ENCODE assay signal across 2 cellular contexts in the genomic region with DNA sequence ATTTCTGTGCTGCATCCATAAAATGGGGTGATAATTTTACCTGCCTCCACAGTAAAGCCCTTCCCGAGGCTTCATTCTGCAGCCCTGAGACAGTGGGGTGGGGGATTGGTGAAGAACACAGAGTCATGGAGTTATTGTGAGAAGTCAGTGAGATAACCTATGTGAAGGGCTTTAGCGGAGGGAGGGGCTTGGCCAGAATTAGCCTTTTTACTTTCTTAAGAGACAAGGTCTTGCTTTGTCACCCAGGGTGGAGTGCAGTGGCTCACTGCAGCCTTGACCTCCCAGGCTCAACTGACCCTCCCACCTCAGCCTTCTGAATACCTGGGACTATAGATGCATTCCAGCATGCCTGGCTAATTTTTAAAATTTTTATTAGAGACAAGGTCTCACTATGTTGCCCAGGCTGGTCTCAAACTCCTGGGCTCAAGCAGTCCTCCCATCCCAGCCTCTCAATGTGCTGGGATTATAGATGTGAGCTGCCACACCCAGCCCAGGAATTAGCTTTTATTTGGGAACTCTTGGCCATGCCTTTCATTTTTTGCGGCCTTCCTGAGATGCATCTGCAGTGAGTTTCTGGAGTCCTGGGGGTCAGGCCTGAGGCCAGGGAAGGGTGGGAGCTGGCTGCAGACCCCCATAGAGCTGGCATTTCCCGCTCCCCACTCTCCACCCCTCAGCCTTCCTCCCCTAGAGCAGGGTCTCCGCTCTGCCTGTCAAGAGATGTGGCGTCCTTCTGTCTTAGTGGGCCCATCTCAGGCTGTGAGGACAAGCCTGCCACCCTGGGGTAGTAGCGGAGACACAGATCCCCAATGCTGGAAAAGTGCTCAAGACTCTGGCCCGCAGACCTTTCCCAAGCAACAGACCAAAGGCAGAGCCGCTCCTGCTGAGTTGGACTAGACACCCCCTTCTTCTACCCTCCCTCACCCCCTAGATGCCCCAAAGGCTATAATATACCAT.
TF ChIP-seq lines count a peak whose summit lies in the region.

No MANE protein-coding gene starts in this region.

TF ChIP-seq in IMR-90, 13 proteins besides CTCF, POLR2A, EP300 and RAD21:
- TF ChIP-seq, protein P1, sequence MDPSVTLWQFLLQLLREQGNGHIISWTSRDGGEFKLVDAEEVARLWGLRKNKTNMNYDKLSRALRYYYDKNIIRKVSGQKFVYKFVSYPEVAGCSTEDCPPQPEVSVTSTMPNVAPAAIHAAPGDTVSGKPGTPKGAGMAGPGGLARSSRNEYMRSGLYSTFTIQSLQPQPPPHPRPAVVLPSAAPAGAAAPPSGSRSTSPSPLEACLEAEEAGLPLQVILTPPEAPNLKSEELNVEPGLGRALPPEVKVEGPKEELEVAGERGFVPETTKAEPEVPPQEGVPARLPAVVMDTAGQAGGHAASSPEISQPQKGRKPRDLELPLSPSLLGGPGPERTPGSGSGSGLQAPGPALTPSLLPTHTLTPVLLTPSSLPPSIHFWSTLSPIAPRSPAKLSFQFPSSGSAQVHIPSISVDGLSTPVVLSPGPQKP (IDR thresholded peaks at IDR 0.05; ENCODE audit: borderline replicate concordance, low read depth, low read length), result no peak
- TF ChIP-seq MAZ (IDR thresholded peaks at IDR 0.05; ENCODE audit: borderline replicate concordance, low read depth, low read length), result no peak
- TF ChIP-seq SMC3 (IDR thresholded peaks at IDR 0.05; ENCODE audit: low read depth, low read length), result no peak
- no peak for TF ChIP-seq RCOR1 (IDR thresholded peaks at IDR 0.05; ENCODE audit: insufficient replicate concordance, low read length)
- TF ChIP-seq, protein P2, sequence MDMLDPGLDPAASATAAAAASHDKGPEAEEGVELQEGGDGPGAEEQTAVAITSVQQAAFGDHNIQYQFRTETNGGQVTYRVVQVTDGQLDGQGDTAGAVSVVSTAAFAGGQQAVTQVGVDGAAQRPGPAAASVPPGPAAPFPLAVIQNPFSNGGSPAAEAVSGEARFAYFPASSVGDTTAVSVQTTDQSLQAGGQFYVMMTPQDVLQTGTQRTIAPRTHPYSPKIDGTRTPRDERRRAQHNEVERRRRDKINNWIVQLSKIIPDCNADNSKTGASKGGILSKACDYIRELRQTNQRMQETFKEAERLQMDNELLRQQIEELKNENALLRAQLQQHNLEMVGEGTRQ (IDR thresholded peaks at IDR 0.05; ENCODE audit: low read depth, low read length), result no peak
- no peak for TF ChIP-seq NFE2L2 (IDR thresholded peaks at IDR 0.05; ENCODE audit: low read depth, low read length)
- no peak for TF ChIP-seq RFX5 (IDR thresholded peaks at IDR 0.05; ENCODE audit: low read depth, low read length)
- TF ChIP-seq BHLHE40 (IDR thresholded peaks at IDR 0.05; ENCODE audit: low read depth, low read length), result no peak
- TF ChIP-seq CHD1 (IDR thresholded peaks at IDR 0.05; ENCODE audit: low read depth, low read length), result no peak
- TF ChIP-seq FOS (IDR thresholded peaks at IDR 0.05; ENCODE audit: low read depth, low read length), result no peak
- no peak for TF ChIP-seq MXI1 (IDR thresholded peaks at IDR 0.05; ENCODE audit: borderline replicate concordance, low read depth, low read length)
- no peak for TF ChIP-seq MAFK (IDR thresholded peaks at IDR 0.05; ENCODE audit: low read depth, low read length)
- no peak for TF ChIP-seq CEBPB (IDR thresholded peaks at IDR 0.05; ENCODE audit: low read depth, low read length)

TF ChIP-seq in H1, 55 proteins besides CTCF, POLR2A, EP300 and RAD21:
- TF ChIP-seq CBX5 (IDR thresholded peaks at IDR 0.05; ENCODE audit: low read depth, low read length) (no peak), NANOG (IDR thresholded peaks at IDR 0.05; ENCODE audit: insufficient read depth, low read depth, low read length, poor library complexity, severe bottlenecking) (no peak)
